ENCODE assay signal across 9 cellular contexts in the genomic region with DNA sequence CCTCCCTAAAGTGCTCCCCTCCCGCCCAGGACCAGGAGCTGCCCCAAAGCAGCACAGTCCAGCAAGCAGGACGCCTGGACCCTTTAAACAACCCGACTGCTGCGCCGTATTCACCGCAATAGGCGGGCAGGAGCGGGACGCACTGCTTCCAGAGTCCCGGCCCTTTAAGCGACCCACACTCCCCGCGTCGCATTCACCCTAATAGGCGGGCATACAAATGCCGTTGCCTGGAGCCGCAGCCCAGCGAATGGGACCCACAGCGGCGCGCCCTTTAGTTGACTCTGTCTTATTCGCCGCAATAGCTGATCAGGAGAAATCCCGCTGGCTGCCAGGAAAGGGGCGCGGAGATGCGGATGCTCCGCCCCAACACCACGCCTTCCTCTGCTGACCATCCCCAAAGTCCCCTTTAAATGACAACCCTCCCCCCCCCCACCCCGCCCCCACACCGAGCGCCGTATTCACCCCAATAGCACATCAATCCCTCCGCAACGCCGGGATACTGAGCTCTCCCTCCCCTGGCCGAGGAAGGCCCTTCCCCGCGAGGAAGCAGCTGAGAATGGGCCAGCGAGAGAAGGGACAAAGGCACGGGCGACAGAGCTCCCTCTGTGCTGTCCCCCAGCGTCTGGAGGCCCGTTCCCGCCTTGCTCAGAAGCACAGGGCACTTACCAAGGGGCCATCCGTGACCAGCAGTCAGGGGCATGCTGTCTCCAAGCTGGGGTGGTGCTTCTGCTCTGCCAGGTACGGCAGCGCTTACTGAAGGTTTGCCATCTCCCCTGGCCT. TPM values are rescaled to one million over a fixed set of nuclear protein-coding genes. Genes with fewer than 3 reads are reported as not detected.
DNase-seq lines count a peak whose midpoint lies in the region; ATAC-seq lines count a peak whose summit lies in the region.
"Had no signal": no experiment of that assay in that cellular context is flagged by ENCODE, and none has a peak within 500 bp of the region (broad histone marks: within the 10 kb centered on the region; RNA-seq: fewer than 3 reads in every experiment).

No MANE protein-coding gene starts in this region.

- H3K9me3 ChIP-seq in iPS-18c (ENCODE audit: control insufficient read depth, insufficient read depth, low read length) = no peaks in the 10 kb centered on the region

- ATAC-seq in HG03045 (IDR thresholded peaks at IDR 0.05; ENCODE audit: unreplicated experiment) = no peak

- H3K27ac ChIP-seq in caudate nucleus (ENCODE audit: low read depth, low read length) = peak overlapping the region; percentile 9
- H3K27ac ChIP-seq: 22Rv1 had no signal

- H3K4me3 ChIP-seq in iPS-18c (ENCODE audit: insufficient read depth, low read depth, low read length) = peak overlapping the region; percentile 49

- DNase-seq in DMS 273 (lab: John Stamatoyannopoulos, UW; ENCODE audit: unreplicated experiment) (peak; percentile 75), DMS 273 treated with DMSO at 0.1 percent for 48 hours (lab: John Stamatoyannopoulos, UW) (no peak), NCI-H82 (lab: John Stamatoyannopoulos, UW) (peak; percentile 86), caudate nucleus (lab: John Stamatoyannopoulos, UW) (peak; percentile 61 to 96 (median 85)), renal cortical epithelial cell (ENCODE audit: low read depth) (peak; percentile 77), NCI-H2107 (lab: John Stamatoyannopoulos, UW) (no peak)

RNA-seq across cellular contexts. Expression of a gene that starts 4.7 kb away (rescaled TPM):
- total RNA-seq in renal cortical epithelial cell = 11.3 and 21.3 TPM in 2 replicates

RNA-seq across cellular contexts. Expression of a gene that starts 58.2 kb away (rescaled TPM):
- not detected in 2 replicates for total RNA-seq in renal cortical epithelial cell

Comparison
In these comparisons a context has a peak if more than half of its experiments do, and no peak if none do; other contexts are left out.
1. DNase-seq: peak in DMS 273 (single experiment), NCI-H82 (single experiment), caudate nucleus (61 of 61) and renal cortical epithelial cell (single experiment); none in DMS 273 treated with DMSO at 0.1 percent for 48 hours (single experiment) and NCI-H2107 (single experiment).